Comparison of ENCODE assay signal across 8 cellular contexts in the genomic region with DNA sequence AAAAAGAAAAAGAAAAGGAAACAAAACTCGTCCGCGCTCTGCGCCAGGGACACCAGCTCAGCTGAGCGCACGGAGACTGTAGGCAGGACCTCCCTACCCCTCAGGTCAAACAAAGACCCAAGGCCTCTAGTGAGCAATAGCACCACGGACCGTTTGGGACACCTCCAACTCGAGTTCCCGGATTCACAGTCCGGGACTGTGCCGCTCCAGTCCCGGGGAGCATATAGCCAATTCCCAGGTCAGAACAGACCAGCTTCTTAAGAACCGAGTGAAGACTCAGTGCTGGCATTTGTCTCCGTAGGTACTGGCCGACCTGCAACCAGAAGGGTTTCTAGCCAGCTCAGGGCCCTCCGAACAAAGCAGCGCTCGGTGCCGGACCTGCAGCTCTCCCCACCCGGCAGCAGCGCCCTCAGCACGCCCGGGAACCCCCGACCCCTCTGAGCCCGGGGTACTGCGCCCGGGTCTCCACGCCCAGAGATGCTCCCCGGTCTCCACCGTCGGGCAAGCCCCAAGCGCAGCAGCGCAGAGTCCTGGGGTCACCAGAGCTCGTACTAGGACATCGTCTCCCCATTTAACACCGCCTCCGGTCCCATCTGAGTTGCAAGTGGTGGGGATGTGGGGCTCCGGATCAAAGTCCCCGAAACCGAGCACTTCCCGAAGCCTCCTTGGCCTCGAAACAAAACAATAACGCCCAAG. TPM values are rescaled to one million over a fixed set of nuclear protein-coding genes. Genes with fewer than 3 reads are reported as not detected.
DNase-seq lines count a peak whose midpoint lies in the region; ATAC-seq and TF ChIP-seq lines count a peak whose summit lies in the region.

No MANE protein-coding gene starts in this region.

- peak overlapping the region; percentile 80 for H3K27ac ChIP-seq in KMS-11

- H3K27ac Mint-ChIP-seq in activated CD4-positive, alpha-beta memory T cell treated with anti-CD3 and anti-CD28 coated beads for 36 hours = peak overlapping the region; percentile 49
- peak overlapping the region; percentile 97 for H3K27ac Mint-ChIP-seq in mesothelial cell of epicardium

- no peaks in the 10 kb centered on the region for H3K27me3 ChIP-seq in KMS-11 (ENCODE audit: insufficient read depth, low read depth)

- POLR2A ChIA-PET in activated CD4-positive, alpha-beta memory T cell treated with anti-CD3 and anti-CD28 coated beads for 36 hours (lab: Charles Lee) = interaction anchor here (1.2 to 1.9 kb wide), 6 partner anchors 41 to 126 kb away, joined by 3 to 10 read pairs (median 5); no protein-coding TSS in a partner anchor

- TF ChIP-seq CTCF in KMS-11 (conservative IDR thresholded peaks at IDR 0.05; ENCODE audit: low read depth, low read length) = no peak
- no peak for TF ChIP-seq CTCF in mesothelial cell of epicardium (IDR thresholded peaks at IDR 0.05; ENCODE audit: unreplicated experiment)

- intact Hi-C loops in activated CD4-positive, alpha-beta memory T cell treated with anti-CD3 and anti-CD28 coated beads for 36 hours (cut with micrococcal nuclease) = loop anchor here (5.0 to 10.0 kb wide), 2 partner anchors 63 to 315 kb away; partner anchors contain the start of gene SLC44A1

- H3K4me1 ChIP-seq in ES-I3 (ENCODE audit: insufficient read depth, low read length) (no peaks in the 10 kb centered on the region), KMS-11 (ENCODE audit: low read depth, poor library complexity, severe bottlenecking) (peaks cover 44% of the 10 kb centered on the region)

- TF ChIP-seq POLR2A in erythroblast (IDR thresholded peaks at IDR 0.05; ENCODE audit: low read length) = no peak

- no peak overlapping the region for H3K4me3 ChIP-seq in KMS-11 (IDR thresholded peaks at IDR 0.05; ENCODE audit: insufficient read depth, low read depth, low read length)

- peak overlapping the region; percentile 90 for H3K9ac ChIP-seq in ES-I3 (ENCODE audit: low read depth, low read length)
- H3K9ac ChIP-seq in KMS-11 = peak overlapping the region; percentile 83

- ATAC-seq in HG03159 (IDR thresholded peaks at IDR 0.05; ENCODE audit: unreplicated experiment) = no peak

- peak overlapping the region; percentile 92 for H3K4me2 ChIP-seq in KMS-11

- no peaks in the 10 kb centered on the region for H3K36me3 Mint-ChIP-seq in activated CD4-positive, alpha-beta memory T cell treated with anti-CD3 and anti-CD28 coated beads for 36 hours
- H3K36me3 Mint-ChIP-seq in mesothelial cell of epicardium = no peaks in the 10 kb centered on the region

- CTCF ChIA-PET in activated CD4-positive, alpha-beta memory T cell treated with anti-CD3 and anti-CD28 coated beads for 36 hours (lab: Charles Lee) = interaction anchor here (0.5 to 1.6 kb wide), 17 partner anchors 41 to 487 kb away, joined by 3 to 14 read pairs (median 5); partner anchors contain the start of gene SLC44A1

- peaks cover 44% of the 10 kb centered on the region for H3K79me2 ChIP-seq in KMS-11 (ENCODE audit: insufficient read depth, low read depth)

- no peaks in the 10 kb centered on the region for H3K9me3 Mint-ChIP-seq in activated CD4-positive, alpha-beta memory T cell treated with anti-CD3 and anti-CD28 coated beads for 36 hours
- no peaks in the 10 kb centered on the region for H3K9me3 Mint-ChIP-seq in mesothelial cell of epicardium

- peaks cover 12% of the 10 kb centered on the region for H3K27me3 Mint-ChIP-seq in activated CD4-positive, alpha-beta memory T cell treated with anti-CD3 and anti-CD28 coated beads for 36 hours
- no peaks in the 10 kb centered on the region for H3K27me3 Mint-ChIP-seq in mesothelial cell of epicardium (ENCODE audit: low read depth)

- H4K20me1 ChIP-seq in KMS-11 (ENCODE audit: insufficient read depth) = no peaks in the 10 kb centered on the region

- H3K9me3 ChIP-seq in ES-I3 (ENCODE audit: control insufficient read depth, insufficient read depth, low read length) = no peaks in the 10 kb centered on the region

- DNase-seq in activated CD4-positive, alpha-beta memory T cell treated with anti-CD3 and anti-CD28 coated beads for 36 hours = peak; percentile 28
- DNase-seq in erythroblast (lab: John Stamatoyannopoulos, UW) = peak; percentile 79 to 88
- peak in 1 of 2 experiments; percentile 61 for DNase-seq in mesothelial cell of epicardium (ENCODE audit: low spot score in 2 of 2, unreplicated experiment in 2 of 2)
- DNase-seq in superior temporal gyrus (ENCODE audit: extremely low spot score) = peak; percentile 63
- no peak for DNase-seq in SHP77 treated with DMSO at 0.1 percent for 48 hours (lab: John Stamatoyannopoulos, UW)

- H2AFZ ChIP-seq in KMS-11 (ENCODE audit: low read depth) = peak overlapping the region; percentile 87

- H3K4me3 Mint-ChIP-seq in activated CD4-positive, alpha-beta memory T cell treated with anti-CD3 and anti-CD28 coated beads for 36 hours = peak overlapping the region; percentile 82
- peak overlapping the region; percentile 97 for H3K4me3 Mint-ChIP-seq in mesothelial cell of epicardium

- H3K36me3 ChIP-seq in ES-I3 (ENCODE audit: insufficient read depth, low read length) (no peaks in the 10 kb centered on the region), KMS-11 (ENCODE audit: insufficient read depth) (no peaks in the 10 kb centered on the region)

- peaks cover 9% of the 10 kb centered on the region for H3K4me1 Mint-ChIP-seq in activated CD4-positive, alpha-beta memory T cell treated with anti-CD3 and anti-CD28 coated beads for 36 hours (ENCODE audit: low read depth)
- peaks cover 27% of the 10 kb centered on the region for H3K4me1 Mint-ChIP-seq in mesothelial cell of epicardium

RNA-seq across cellular contexts. Expression of gene ABCA1, which starts 0.6 kb away (rescaled TPM):
- total RNA-seq in activated CD4-positive, alpha-beta memory T cell treated with anti-CD3 and anti-CD28 coated beads for 36 hours = 1 to 10 TPM; 6.1 TPM
- total RNA-seq in mesothelial cell of epicardium = 35.3 to 39.9 TPM (median 37.3 TPM) in 3 replicates
